ENCODE assay signal across 8 cellular contexts in the genomic region with DNA sequence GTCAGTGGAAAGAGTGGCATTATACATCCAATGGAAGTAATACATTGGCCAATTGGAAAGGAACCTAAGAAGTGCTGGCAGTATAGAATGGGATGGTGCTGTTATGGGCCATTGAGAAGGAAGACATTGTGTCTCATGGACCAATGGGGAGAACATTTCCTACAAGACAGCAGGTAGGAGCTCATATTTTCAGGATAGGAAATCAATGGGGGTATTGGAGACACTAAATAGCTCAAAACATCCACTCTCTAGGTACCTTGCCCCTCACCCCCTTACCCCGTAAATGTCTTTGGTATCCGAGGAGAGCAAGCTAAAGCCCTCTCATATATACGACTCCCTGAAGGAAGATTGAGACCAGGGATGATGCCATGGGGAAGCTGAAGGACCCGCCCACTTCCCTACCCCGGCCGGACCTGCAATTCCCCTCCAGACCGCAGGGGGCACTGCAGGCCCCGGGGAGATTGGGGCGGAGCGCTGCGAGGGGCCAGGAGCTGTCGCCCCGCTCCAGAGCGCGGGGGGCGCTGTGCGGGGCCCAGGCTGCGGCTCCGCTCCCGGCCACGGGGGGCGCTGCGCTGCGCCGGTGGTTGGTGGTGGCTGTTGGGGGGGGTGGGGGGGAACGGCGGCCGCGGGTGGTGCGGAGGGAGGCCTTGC. TPM values are rescaled to one million over a fixed set of nuclear protein-coding genes. Genes with fewer than 3 reads are reported as not detected.
DNase-seq lines count a peak whose midpoint lies in the region; ATAC-seq and TF ChIP-seq lines count a peak whose summit lies in the region.

A gene with protein sequence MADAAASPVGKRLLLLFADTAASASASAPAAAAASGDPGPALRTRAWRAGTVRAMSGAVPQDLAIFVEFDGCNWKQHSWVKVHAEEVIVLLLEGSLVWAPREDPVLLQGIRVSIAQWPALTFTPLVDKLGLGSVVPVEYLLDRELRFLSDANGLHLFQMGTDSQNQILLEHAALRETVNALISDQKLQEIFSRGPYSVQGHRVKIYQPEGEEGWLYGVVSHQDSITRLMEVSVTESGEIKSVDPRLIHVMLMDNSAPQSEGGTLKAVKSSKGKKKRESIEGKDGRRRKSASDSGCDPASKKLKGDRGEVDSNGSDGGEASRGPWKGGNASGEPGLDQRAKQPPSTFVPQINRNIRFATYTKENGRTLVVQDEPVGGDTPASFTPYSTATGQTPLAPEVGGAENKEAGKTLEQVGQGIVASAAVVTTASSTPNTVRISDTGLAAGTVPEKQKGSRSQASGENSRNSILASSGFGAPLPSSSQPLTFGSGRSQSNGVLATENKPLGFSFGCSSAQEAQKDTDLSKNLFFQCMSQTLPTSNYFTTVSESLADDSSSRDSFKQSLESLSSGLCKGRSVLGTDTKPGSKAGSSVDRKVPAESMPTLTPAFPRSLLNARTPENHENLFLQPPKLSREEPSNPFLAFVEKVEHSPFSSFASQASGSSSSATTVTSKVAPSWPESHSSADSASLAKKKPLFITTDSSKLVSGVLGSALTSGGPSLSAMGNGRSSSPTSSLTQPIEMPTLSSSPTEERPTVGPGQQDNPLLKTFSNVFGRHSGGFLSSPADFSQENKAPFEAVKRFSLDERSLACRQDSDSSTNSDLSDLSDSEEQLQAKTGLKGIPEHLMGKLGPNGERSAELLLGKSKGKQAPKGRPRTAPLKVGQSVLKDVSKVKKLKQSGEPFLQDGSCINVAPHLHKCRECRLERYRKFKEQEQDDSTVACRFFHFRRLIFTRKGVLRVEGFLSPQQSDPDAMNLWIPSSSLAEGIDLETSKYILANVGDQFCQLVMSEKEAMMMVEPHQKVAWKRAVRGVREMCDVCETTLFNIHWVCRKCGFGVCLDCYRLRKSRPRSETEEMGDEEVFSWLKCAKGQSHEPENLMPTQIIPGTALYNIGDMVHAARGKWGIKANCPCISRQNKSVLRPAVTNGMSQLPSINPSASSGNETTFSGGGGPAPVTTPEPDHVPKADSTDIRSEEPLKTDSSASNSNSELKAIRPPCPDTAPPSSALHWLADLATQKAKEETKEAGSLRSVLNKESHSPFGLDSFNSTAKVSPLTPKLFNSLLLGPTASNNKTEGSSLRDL (N-terminal part only) (plus strand): TSS at position 615 of the 651 bp plus-strand sequence. CDS start 111 bp downstream, outside the sequence.

- H3K9me3 Mint-ChIP-seq in activated CD4-positive, alpha-beta memory T cell treated with anti-CD3 and anti-CD28 coated beads, Interleukin-2, amount 10 ng/mL, durations not matched to agents 7 days and 5 days, result peaks cover 8% of the 10 kb centered on the region

- H3K36me3 Mint-ChIP-seq in activated CD4-positive, alpha-beta memory T cell treated with anti-CD3 and anti-CD28 coated beads, Interleukin-2, amount 10 ng/mL, durations not matched to agents 7 days and 5 days (ENCODE audit: low read depth), result peaks cover 45% of the 10 kb centered on the region

- DNase-seq in C1 segment of cervical spinal cord (lab: John Stamatoyannopoulos, UW), result peak in 9 of 14 donors; percentile 46 to 88 (median 62)
- DNase-seq in NCI-H82 treated with DMSO at 0.1 percent for 48 hours (lab: John Stamatoyannopoulos, UW; ENCODE audit: unreplicated experiment), result peak; percentile 52
- DNase-seq in activated CD4-positive, alpha-beta memory T cell treated with anti-CD3 and anti-CD28 coated beads, Interleukin-2, amount 10 ng/mL, durations not matched to agents 7 days and 5 days, result peak; percentile 94
- peak; percentile 96 for DNase-seq in ecto neural progenitor cell (ENCODE audit: low spot score)
- DNase-seq in lower lobe of right lung, result peak; percentile 90
- peak; percentile 74 to 94 (median 93) for DNase-seq in stimulated activated CD4-positive, alpha-beta T cell treated with anti-CD3 and anti-CD28 coated beads, TNF-alpha, amount 100 ng/mL, for 1 hour (ENCODE audit: low read depth in 3 of 3, low spot score in 1 of 3)

- POLR2A ChIA-PET in activated CD4-positive, alpha-beta memory T cell treated with anti-CD3 and anti-CD28 coated beads, Interleukin-2, amount 10 ng/mL, durations not matched to agents 7 days and 5 days (lab: Charles Lee), result interaction anchor here (0.5 to 6.5 kb wide), 14 partner anchors 13 to 223 kb away, joined by 3 to 182 read pairs (median 12); partner anchors contain the start of genes BRD8, CDC23, CDC25C and EGR1

- ATAC-seq in GM19328 (IDR thresholded peaks at IDR 0.05; ENCODE audit: unreplicated experiment) (peak; percentile 61), HG03469 (IDR thresholded peaks at IDR 0.05; ENCODE audit: unreplicated experiment) (peak; percentile 40), lower lobe of right lung (peak; percentile 91 to 99)

- intact Hi-C loops in lower lobe of right lung (cut with DNase I), result no loop called here

- no peaks in the 10 kb centered on the region for H3K27me3 ChIP-seq in lower lobe of right lung (ENCODE audit: low read depth)

- TF ChIP-seq CTCF in lower lobe of right lung (IDR thresholded peaks at IDR 0.05), result peak; percentile 96

- peaks cover 23% of the 10 kb centered on the region for H3K36me3 ChIP-seq in lower lobe of right lung

- H3K27ac Mint-ChIP-seq in activated CD4-positive, alpha-beta memory T cell treated with anti-CD3 and anti-CD28 coated beads, Interleukin-2, amount 10 ng/mL, durations not matched to agents 7 days and 5 days, result peak within 1 kb of the TSS; percentile 91

- H3K4me3 ChIP-seq in lower lobe of right lung, result peak within 1 kb of the TSS; percentile 93

- no peaks in the 10 kb centered on the region for H3K9me3 ChIP-seq in lower lobe of right lung

- H3K27me3 Mint-ChIP-seq in activated CD4-positive, alpha-beta memory T cell treated with anti-CD3 and anti-CD28 coated beads, Interleukin-2, amount 10 ng/mL, durations not matched to agents 7 days and 5 days, result no peaks in the 10 kb centered on the region

- H3K4me3 Mint-ChIP-seq in activated CD4-positive, alpha-beta memory T cell treated with anti-CD3 and anti-CD28 coated beads, Interleukin-2, amount 10 ng/mL, durations not matched to agents 7 days and 5 days, result peak within 1 kb of the TSS; percentile 94

- CTCF ChIA-PET in activated CD4-positive, alpha-beta memory T cell treated with anti-CD3 and anti-CD28 coated beads, Interleukin-2, amount 10 ng/mL, durations not matched to agents 7 days and 5 days (lab: Charles Lee), result interaction anchor here (0.6 to 9.7 kb wide), 45 partner anchors 8 to 390 kb away, joined by 3 to 387 read pairs (median 4); partner anchors contain the start of genes BRD8, CDC23, CDC25C and EGR1

- H3K4me1 Mint-ChIP-seq in activated CD4-positive, alpha-beta memory T cell treated with anti-CD3 and anti-CD28 coated beads, Interleukin-2, amount 10 ng/mL, durations not matched to agents 7 days and 5 days, result peaks cover 42% of the 10 kb centered on the region

- H3K27ac ChIP-seq in lower lobe of right lung, result peak within 1 kb of the TSS; percentile 98

- peaks cover 29% of the 10 kb centered on the region for H3K4me1 ChIP-seq in lower lobe of right lung

RNA-seq across cellular contexts. Expression of the gene that starts here (rescaled TPM):
- total RNA-seq in activated CD4-positive, alpha-beta memory T cell treated with anti-CD3 and anti-CD28 coated beads, Interleukin-2, amount 10 ng/mL, durations not matched to agents 7 days and 5 days, result 10 to 100 TPM; 51.9 to 57.9 TPM
- 67.1 TPM for total RNA-seq in lower lobe of right lung

Comparison
In these comparisons a context has a peak if more than half of its experiments do, and no peak if none do; other contexts are left out.
1. Peak in every context shown above with its lines: DNase-seq, ATAC-seq, H3K4me3 ChIP-seq and H3K27ac ChIP-seq.
2. ATAC-seq: peak in every context shown above with its lines; median percentile 95 in lower lobe of right lung; 61 in GM19328; 40 in HG03469.